Comparison of ENCODE assay signal across 7 cellular contexts in genomic region chr3:91485026-91485425, GRCh38.
DNase-seq lines count a peak whose midpoint lies in the region; FAIRE-seq and TF ChIP-seq lines count a peak whose summit lies in the region.
"Not testable (repeated sequence)": the region's sequence is repeated elsewhere in the genome, so short reads cannot be mapped to it uniquely, and the experiment has no call there.

No MANE protein-coding gene starts in this region.

- H4K20me1 ChIP-seq in H9 (ENCODE audit: control insufficient read depth, insufficient read depth, insufficient read length), result not testable (repeated sequence)

- H3K14ac ChIP-seq in H9 (ENCODE audit: insufficient read depth, low read length), result not testable (repeated sequence)

- H2BK20ac ChIP-seq in H9 (ENCODE audit: low read depth, low read length, poor library complexity, severe bottlenecking), result not testable (repeated sequence)

- H3K23ac ChIP-seq in H9 (ENCODE audit: insufficient read length, low read depth, low read length), result not testable (repeated sequence)

- H3K27me3 Mint-ChIP-seq in H9 (ENCODE audit: low read depth), result not testable (repeated sequence)

- H3K4me1 ChIP-seq in H9 (ENCODE audit: insufficient read depth, low read length), result not testable (repeated sequence)

- H3K4ac ChIP-seq in H9 (ENCODE audit: low read depth, low read length), result not testable (repeated sequence)

- H3K36me3 ChIP-seq in bronchial epithelial cell (ENCODE audit: control insufficient read depth, insufficient read depth, low read length), result not testable (repeated sequence)

- not testable (repeated sequence) for H3K27ac ChIP-seq in H9 (ENCODE audit: insufficient read length, low read depth, low read length)

- H3K27me3 ChIP-seq in H9 (ENCODE audit: insufficient read depth, low read length); bronchial epithelial cell (ENCODE audit: control insufficient read depth, insufficient read depth, low read length): not testable (repeated sequence)

- H3T11ph ChIP-seq in H9 (ENCODE audit: low read length), result not testable (repeated sequence)

- not testable (repeated sequence) for H3K4me3 ChIP-seq in bronchial epithelial cell (ENCODE audit: low read depth, low read length)

- H4K8ac ChIP-seq in H9 (replicated peaks; ENCODE audit: insufficient read length, low read depth, low read length), result not testable (repeated sequence)

- TF ChIP-seq CTCF in H9 (conservative IDR thresholded peaks at IDR 0.05), result peak; percentile 42; the same call in 2 of the 3 replicates
- peak; percentile 43; the same call in 1 of the 2 replicates for TF ChIP-seq CTCF in LNCAP (IDR thresholded peaks at IDR 0.05)
- TF ChIP-seq CTCF in bronchial epithelial cell (IDR thresholded peaks at IDR 0.05; ENCODE audit: insufficient read depth, low read length, severe bottlenecking), result not testable (repeated sequence)

- H3K4me3 Mint-ChIP-seq in H9, result not testable (repeated sequence)

- not testable (repeated sequence) for H2BK15ac ChIP-seq in H9 (ENCODE audit: low read depth, low read length)

- H3K23me2 ChIP-seq in H9 (ENCODE audit: insufficient read length, low read depth, low read length, poor library complexity, severe bottlenecking), result not testable (repeated sequence)

- not testable (repeated sequence) for H3K79me1 ChIP-seq in H9 (ENCODE audit: insufficient read depth, low read depth, low read length, poor library complexity, severe bottlenecking)

- not testable (repeated sequence) for H2AK5ac ChIP-seq in H9 (ENCODE audit: insufficient read length, low read length)

- H3K9me3 Mint-ChIP-seq in H9, result peaks cover 58 to 65% of the 10 kb centered on the region in 2 experiments

- H2BK120ac ChIP-seq in H9 (ENCODE audit: low read depth, low read length, poor library complexity, severe bottlenecking), result not testable (repeated sequence)

- H3K9ac ChIP-seq in H9 (ENCODE audit: extremely low read depth, insufficient read length, low read length), result not testable (repeated sequence)

- not testable (repeated sequence) for H3K36me3 Mint-ChIP-seq in H9 (ENCODE audit: insufficient read depth in 1 of 3, low read depth in 3 of 3)

- not testable (repeated sequence) for H3K56ac ChIP-seq in H9 (ENCODE audit: insufficient read length, low read depth, low read length)

- not testable (repeated sequence) for H2AFZ ChIP-seq in H9 (ENCODE audit: low read length)

- not testable (repeated sequence) for H4K5ac ChIP-seq in H9 (ENCODE audit: insufficient read length, low read depth, low read length)

- not testable (repeated sequence) for H3K18ac ChIP-seq in H9 (ENCODE audit: insufficient read length, low read depth, low read length)

- not testable (repeated sequence) for FAIRE-seq in bronchial epithelial cell (lab: Jason Lieb, UNC)

- not testable (repeated sequence) for H4K91ac ChIP-seq in H9 (ENCODE audit: insufficient read length, low read depth, low read length)

- H3K4me1 Mint-ChIP-seq in H9, result not testable (repeated sequence)

- H3K4me2 ChIP-seq in H9 (ENCODE audit: insufficient read depth, insufficient read length, low read length), result not testable (repeated sequence)

- H3K9me3 ChIP-seq in H9 (ENCODE audit: control insufficient read depth, low read depth, low read length), result peaks cover 13% of the 10 kb centered on the region

- not testable (repeated sequence) for H3K27ac Mint-ChIP-seq in H9

- H2BK5ac ChIP-seq in H9 (ENCODE audit: insufficient read length, low read length), result not testable (repeated sequence)

- not testable (repeated sequence) for H3K79me2 ChIP-seq in H9 (ENCODE audit: insufficient read depth, low read length)

- DNase-seq in COLO829 (ENCODE audit: low spot score) (peak; percentile 10), NCI-H748 (lab: John Stamatoyannopoulos, UW; ENCODE audit: unreplicated experiment) (peak; percentile 2), RKO (ENCODE audit: low spot score) (peak; percentile 55), bronchial epithelial cell (ENCODE audit: low read depth) (peak; percentile 10), medulla oblongata (ENCODE audit: extremely low spot score) (peak; percentile 17)
- not testable (repeated sequence) for DNase-seq in H9

- not testable (repeated sequence) for H2BK12ac ChIP-seq in H9 (ENCODE audit: insufficient read length, low read depth, low read length)
